ENCODE assay signal across 5 cellular contexts in genomic region chr14:22819191-22819988, GRCh38. TPM values are rescaled to one million over a fixed set of nuclear protein-coding genes. Genes with fewer than 3 reads are reported as not detected.
A peak's percentile ranks its signal among the peaks of the same experiment; 100 is the strongest.
DNase-seq lines count a peak whose midpoint lies in the region; ATAC-seq and TF ChIP-seq lines count a peak whose summit lies in the region.

No MANE protein-coding gene starts in this region.

- H4K20me1 ChIP-seq in mammary epithelial cell (ENCODE audit: insufficient read depth, low read length), result no peaks in the 10 kb centered on the region

- no peak overlapping the region for H3K4me2 ChIP-seq in mammary epithelial cell (ENCODE audit: insufficient read depth, low read depth, low read length)

- no peak overlapping the region for H3K9ac ChIP-seq in mammary epithelial cell (ENCODE audit: insufficient read depth, low read length)

- intact Hi-C loops in mammary epithelial cell (cut with micrococcal nuclease), result no loop called here

- no peak overlapping the region for H2AFZ ChIP-seq in mammary epithelial cell (ENCODE audit: low read depth, low read length)

- no peak overlapping the region for H3K27ac ChIP-seq in mammary epithelial cell (ENCODE audit: insufficient read depth, low read depth, low read length)

- no peaks in the 10 kb centered on the region for H3K36me3 ChIP-seq in mammary epithelial cell (ENCODE audit: insufficient read depth, low read length)

- no peak for TF ChIP-seq CTCF in mammary epithelial cell (conservative IDR thresholded peaks at IDR 0.05 in 1 of 2, IDR thresholded peaks at IDR 0.05 in 1 of 2; ENCODE audit: extremely low read depth in 1 of 2, insufficient read depth in 1 of 2, low read depth in 1 of 2, low read length in 2 of 2)

- in situ Hi-C loops in mammary epithelial cell (cut with MboI; ENCODE audit: low sequenced_read_pairs in 2 of 2), result no loop called here

- peaks cover 38% of the 10 kb centered on the region for H3K4me1 ChIP-seq in mammary epithelial cell (ENCODE audit: insufficient read depth, low read length)

- H3K79me2 ChIP-seq in mammary epithelial cell (ENCODE audit: insufficient read depth, low read length), result no peaks in the 10 kb centered on the region

- CTCF ChIA-PET in mammary epithelial cell (lab: Charles Lee; ENCODE audit: low non-redundant PET), result interaction anchor here (0.7 kb wide), 1 partner anchor 155 kb away, joined by 3 read pairs; no protein-coding TSS in a partner anchor

- 51% methylated on average over 5 of the region's 9 CpGs for WGBS in mammary epithelial cell (ENCODE audit: low coverage, missing lambda C conversion rate)

- no peak overlapping the region for H3K4me3 ChIP-seq in mammary epithelial cell (replicated peaks in 1 of 3; ENCODE audit: insufficient read depth in 1 of 3, low read depth in 2 of 3, low read length in 3 of 3)

- dilution Hi-C loops in mammary epithelial cell (cut with HindIII; ENCODE audit: low sequenced_read_pairs), result no loop called here

- H3K27me3 ChIP-seq in mammary epithelial cell (ENCODE audit: insufficient read depth, low read length), result no peaks in the 10 kb centered on the region

- ATAC-seq in HG03039 (IDR thresholded peaks at IDR 0.05; ENCODE audit: unreplicated experiment), result peak; percentile 33

- DNase-seq in mammary epithelial cell, result peak; percentile 24
- DNase-seq in non-pigmented ciliary epithelial cell (ENCODE audit: low read depth), result peak; percentile 52
- no peak for DNase-seq in mesenteric fat pad (ENCODE audit: low spot score)
- no peak for DNase-seq in effector CD8-positive, alpha-beta T cell (lab: John Stamatoyannopoulos, UW)

- H3K9me3 ChIP-seq in mammary epithelial cell (replicated peaks; ENCODE audit: insufficient read depth, low read length), result no peaks in the 10 kb centered on the region

- no TSS peak for BruUV-seq in mammary epithelial cell (replicated peaks; lab: Mats Ljungman, UMichigan)

RNA-seq across cellular contexts. Expression of gene SLC7A7, which starts 4.2 kb away (rescaled TPM):
- 1 to 10 TPM in 1 of 2 donors, under 1 TPM in 1; 0.78 to 1.0 TPM for total RNA-seq in mammary epithelial cell
- polyA plus RNA-seq in mammary epithelial cell, result 0.34 TPM
- polyA minus RNA-seq in mammary epithelial cell, result not detected
- 25.5 TPM for total RNA-seq in mesenteric fat pad

RNA-seq across cellular contexts. Expression of gene MRPL52, which starts 10.3 kb away (rescaled TPM):
- total RNA-seq in mammary epithelial cell (100 to 1,000 TPM in 1 of 2 donors, 10 to 100 TPM in 1; 20.3 to 126 TPM), mesenteric fat pad (54.0 TPM)
- 61.5 TPM for polyA plus RNA-seq in mammary epithelial cell
- polyA minus RNA-seq in mammary epithelial cell, result 3.8 TPM

RNA-seq across cellular contexts. Expression of gene MMP14, which starts 17.0 kb away (rescaled TPM):
- total RNA-seq in mammary epithelial cell (100 to 1,000 TPM; 525 to 766 TPM), mesenteric fat pad (273 TPM)
- 351 TPM for polyA plus RNA-seq in mammary epithelial cell
- polyA minus RNA-seq in mammary epithelial cell, result 343 TPM

RNA-seq across cellular contexts. Expression of gene LRP10, which starts 52.1 kb away (rescaled TPM):
- total RNA-seq in mammary epithelial cell (100 to 1,000 TPM; 122 to 134 TPM), mesenteric fat pad (113 TPM)
- polyA plus RNA-seq in mammary epithelial cell, result 110 TPM
- 360 TPM for polyA minus RNA-seq in mammary epithelial cell

RNA-seq across cellular contexts. Expression of gene OXA1L, which starts 52.9 kb away (rescaled TPM):
- total RNA-seq in mammary epithelial cell, result 10 to 100 TPM; 34.3 to 76.3 TPM
- polyA plus RNA-seq in mammary epithelial cell, result 151 TPM
- polyA minus RNA-seq in mammary epithelial cell, result 190 TPM
- total RNA-seq in mesenteric fat pad, result 77.7 TPM

Comparison
In these comparisons a context has a peak if more than half of its experiments do, and no peak if none do; other contexts are left out.
1. DNase-seq: peak in mammary epithelial cell (single experiment) and non-pigmented ciliary epithelial cell (single experiment); none in mesenteric fat pad (single experiment) and effector CD8-positive, alpha-beta T cell (single experiment).
2. RNA of gene SLC7A7, which starts 4.2 kb away (total RNA-seq): 25.5 TPM in mesenteric fat pad (single experiment); 0.78 to 1.0 TPM in mammary epithelial cell; every median in the first group is over 10 times any median in the second.